Comparison of ENCODE assay signal across 27 cellular contexts in the genomic region with DNA sequence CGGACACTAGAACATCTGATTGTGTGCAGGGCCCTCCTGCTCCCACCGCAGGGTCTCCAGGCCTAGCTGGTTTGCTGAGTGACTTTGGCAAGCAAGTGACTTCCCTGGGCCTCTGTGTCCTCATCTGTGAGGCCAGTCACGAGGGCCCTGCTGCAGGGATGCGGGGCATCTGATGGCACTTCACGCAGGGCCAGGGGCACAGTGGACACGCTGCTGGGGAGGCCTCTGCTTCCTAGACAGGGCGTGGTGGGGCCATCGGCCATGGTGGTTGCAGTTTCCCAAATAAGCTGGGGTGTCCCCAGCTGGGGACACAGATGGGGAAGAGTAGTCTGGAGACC. TPM values are rescaled to one million over a fixed set of nuclear protein-coding genes. Genes with fewer than 3 reads are reported as not detected.
"Had no signal": no experiment of that assay in that cellular context is flagged by ENCODE, and none has a peak within 500 bp of the region (broad histone marks: within the 10 kb centered on the region; RNA-seq: fewer than 3 reads in every experiment).

No MANE protein-coding gene starts in this region.

- H3K36me3 ChIP-seq: breast epithelium, MG63 had no signal

- H3K27me3 ChIP-seq: breast epithelium, MG63 had no signal

- H3K9me3 ChIP-seq: breast epithelium, MG63 had no signal

- ATAC-seq: activated CD4-positive, alpha-beta T cell treated with anti-CD3 and anti-CD28 coated beads for 36 hours; Panc1; Right ventricle myocardium inferior; T-cell had no signal

- DNase-seq: activated B cell treated with CpG ODN at 0.5 μM for 24 hours; activated CD4-positive, alpha-beta memory T cell treated with anti-CD3 and anti-CD28 coated beads, Interleukin-2, amount 10 ng/mL, durations not matched to agents 7 days and 5 days; activated CD4-positive, alpha-beta T cell treated with anti-CD3 and anti-CD28 coated beads for 36 hours; activated CD4-positive, alpha-beta T cell treated with anti-CD3 and anti-CD28 coated beads, Interleukin-2, amount 50 U/mL, for 1 hour; activated gamma-delta T cell treated with Interleukin-2 at 50 U/mL for 16 hours; activated naive CD4-positive, alpha-beta T cell treated with anti-CD3 and anti-CD28 coated beads, Interleukin-2, amount 10 ng/mL, durations not matched to agents 7 days and 5 days; activated naive CD8-positive, alpha-beta T cell treated with anti-CD3 and anti-CD28 coated beads for 36 hours; activated T-cell treated with anti-CD3 and anti-CD28 coated beads, Interleukin-2, amount 50 U/mL, for 72 hours; anterior cingulate cortex; MG63; NCI-H1105 treated with DMSO at 0.1 percent for 48 hours; NCI-H146; NCI-H187 treated with DMSO at 0.1 percent for 48 hours; NCI-H2081 treated with DMSO at 0.1 percent for 48 hours; NCI-H446; NCI-H748 treated with DMSO at 0.1 percent for 48 hours; OCI-M1; RPMI8226; T-cell; T-helper 2 cell; T1000 had no signal

- H3K4me3 ChIP-seq: breast epithelium, MG63, SK-N-MC had no signal

- H3K27ac ChIP-seq: breast epithelium, SK-N-MC had no signal

- H3K4me1 ChIP-seq: breast epithelium had no signal

RNA-seq across cellular contexts. Expression of a gene that starts 59.6 kb away (rescaled TPM):
- total RNA-seq: activated CD4-positive, alpha-beta T cell treated with anti-CD3 and anti-CD28 coated beads for 36 hours; activated CD8-positive, alpha-beta memory T cell treated with anti-CD3 and anti-CD28 coated beads for 36 hours; activated T-cell treated with anti-CD3 and anti-CD28 coated beads, Interleukin-2, amount 50 U/mL, for 72 hours; activated T-helper 2 cell treated with anti-CD3 and anti-CD28 coated beads, Interferon-gamma antibody, Interleukin-2, Interleukin-4, amounts not matched to agents 10 μg/mL and 5 μg/mL and 100 μg/mL, durations not matched to agents 14 hours and 24 hours and 36 hours had no signal
